ENCODE assay signal across 8 cellular contexts in genomic region chr5:157143127-157143959, GRCh38. TPM values are rescaled to one million over a fixed set of nuclear protein-coding genes. Genes with fewer than 3 reads are reported as not detected.
DNase-seq lines count a peak whose midpoint lies in the region; ATAC-seq and TF ChIP-seq lines count a peak whose summit lies in the region.

No MANE protein-coding gene starts in this region.

- no peaks in the 10 kb centered on the region for H3K27me3 ChIP-seq in lower lobe of right lung (ENCODE audit: low read depth)

- TF ChIP-seq CTCF in WI38 (IDR thresholded peaks at IDR 0.05; ENCODE audit: low read depth, low read length) (no peak), lower lobe of right lung (IDR thresholded peaks at IDR 0.05) (no peak)

- ATAC-seq in HG02678 (IDR thresholded peaks at IDR 0.05; ENCODE audit: unreplicated experiment) (peak; percentile 38), lower lobe of right lung (peak; percentile 68 to 77)

- peaks cover 17% of the 10 kb centered on the region for H3K4me1 ChIP-seq in lower lobe of right lung

- DNase-seq in activated T-cell treated with anti-CD3 and anti-CD28 coated beads for 1 hour (ENCODE audit: low read depth) (peak; percentile 21), activated T-cell treated with anti-CD3 and anti-CD28 coated beads for 4 hours (no peak), NCI-H1436 treated with DMSO at 0.1 percent for 48 hours (lab: John Stamatoyannopoulos, UW) (peak; percentile 80), dermis blood vessel endothelial cell (peak; percentile 41), lower lobe of right lung (peak; percentile 67)
- DNase-seq in stimulated activated naive CD4-positive, alpha-beta T cell (lab: John Stamatoyannopoulos, UW), result peak in 5 of 6 experiments; percentile 15 to 90 (median 58)

- peak overlapping the region; percentile 99 for H3K4me3 ChIP-seq in WI38 (ENCODE audit: low read depth, low read length)
- H3K4me3 ChIP-seq in lower lobe of right lung, result peak overlapping the region; percentile 87

- H3K9me3 ChIP-seq in lower lobe of right lung, result no peaks in the 10 kb centered on the region

- intact Hi-C loops in lower lobe of right lung (cut with DNase I), result no loop called here

- peaks cover 11% of the 10 kb centered on the region for H3K36me3 ChIP-seq in lower lobe of right lung

- H3K27ac ChIP-seq in lower lobe of right lung, result peak overlapping the region; percentile 97

RNA-seq across cellular contexts. Expression of gene MED7, which starts 0.7 kb away (rescaled TPM):
- 7.7 and 7.8 TPM in 2 replicates for total RNA-seq in dermis blood vessel endothelial cell
- total RNA-seq in lower lobe of right lung, result 11.2 TPM

RNA-seq across cellular contexts. Expression of gene GARIN3, which starts 22.7 kb away (rescaled TPM):
- not detected in 2 replicates for total RNA-seq in dermis blood vessel endothelial cell
- not detected for total RNA-seq in lower lobe of right lung

RNA-seq across cellular contexts. Expression of gene HAVCR2, which starts 34.5 kb away (rescaled TPM):
- under 0.01 and 0.09 TPM in 2 replicates for total RNA-seq in dermis blood vessel endothelial cell
- total RNA-seq in lower lobe of right lung, result 33.8 TPM

RNA-seq across cellular contexts. Expression of gene ITK, which starts 37.3 kb away (rescaled TPM):
- total RNA-seq in dermis blood vessel endothelial cell (not detected in 2 replicates), lower lobe of right lung (6.3 TPM)

Comparison
In these comparisons a context has a peak if more than half of its experiments do, and no peak if none do; other contexts are left out.
1. RNA of gene HAVCR2, which starts 34.5 kb away (total RNA-seq): 33.8 TPM in lower lobe of right lung (single experiment); under 0.01 to 0.09 TPM in dermis blood vessel endothelial cell; every median in the first group is over 10 times any median in the second.